ENCODE assay signal across 19 cellular contexts in genomic region chr2:165665614-165666013, GRCh38.
DNase-seq lines count a peak whose midpoint lies in the region; ATAC-seq and TF ChIP-seq lines count a peak whose summit lies in the region.
"Had no signal": no experiment of that assay in that cellular context is flagged by ENCODE, and none has a peak within 500 bp of the region (broad histone marks: within the 10 kb centered on the region; RNA-seq: fewer than 3 reads in every experiment).

No MANE protein-coding gene starts in this region.

- H3K9me3 ChIP-seq in H9 (ENCODE audit: control insufficient read depth, low read depth, low read length) (no peaks in the 10 kb centered on the region), neuronal stem cell (replicated peaks in 1 of 2; ENCODE audit: control insufficient read depth in 2 of 2, insufficient read depth in 1 of 2, low read depth in 1 of 2, low read length in 2 of 2) (peaks cover 0 to 3% of the 10 kb centered on the region in 2 donors), Peyer's patch (no peaks in the 10 kb centered on the region)
- H3K9me3 ChIP-seq: HAP-1 had no signal

- no peak overlapping the region for H3K23ac ChIP-seq in H9 (ENCODE audit: insufficient read length, low read depth, low read length)
- H3K23ac ChIP-seq in neuronal stem cell (ENCODE audit: low read depth, low read length, poor library complexity), result no peak overlapping the region

- no peak overlapping the region for H3T11ph ChIP-seq in H9 (ENCODE audit: low read length)

- no peak overlapping the region for H2BK12ac ChIP-seq in H9 (ENCODE audit: insufficient read length, low read depth, low read length)
- no peak overlapping the region for H2BK12ac ChIP-seq in neuronal stem cell (ENCODE audit: low read length)

- H3K27ac Mint-ChIP-seq in H9 (peak overlapping the region in 2 of 3 experiments; percentile 13 to 42; a peak in 3 of 7 replicates), memory B cell (peak overlapping the region; percentile 72), nephron (peak overlapping the region; percentile 12 to 93 (median 84))
- no peak overlapping the region for H3K27ac Mint-ChIP-seq in activated T-helper 2 cell treated with anti-CD3 and anti-CD28 coated beads, Interferon-gamma antibody, Interleukin-2, Interleukin-4, amounts not matched to agents 10 μg/mL and 5 μg/mL and 100 μg/mL, durations not matched to agents 14 hours and 24 hours and 36 hours
- H3K27ac Mint-ChIP-seq: B cell; CD4-positive, CD25-positive, alpha-beta regulatory T cell; CD8-positive, alpha-beta T cell; GM23338 had no signal

- no peak for TF ChIP-seq POLR2A in Peyer's patch (IDR thresholded peaks at IDR 0.05)

- H2BK20ac ChIP-seq in H9 (ENCODE audit: low read depth, low read length, poor library complexity, severe bottlenecking), result no peak overlapping the region

- intact Hi-C loops in activated T-helper 2 cell treated with anti-CD3 and anti-CD28 coated beads, Interferon-gamma antibody, Interleukin-2, Interleukin-4, amounts not matched to agents 10 μg/mL and 5 μg/mL and 100 μg/mL, durations not matched to agents 14 hours and 24 hours and 36 hours (cut with micrococcal nuclease), result no loop called here
- intact Hi-C loops in sciatic nerve (cut with DNase I), result no loop called here

- H2AK5ac ChIP-seq in H9 (ENCODE audit: insufficient read length, low read length), result no peak overlapping the region
- no peak overlapping the region for H2AK5ac ChIP-seq in neuronal stem cell (ENCODE audit: low read depth, low read length)

- H3K27ac ChIP-seq in H9 (ENCODE audit: insufficient read length, low read depth, low read length), result no peak overlapping the region
- no peak overlapping the region for H3K27ac ChIP-seq in neuronal stem cell (replicated peaks; ENCODE audit: low read length)
- H3K27ac ChIP-seq in Peyer's patch, result no peak overlapping the region
- H3K27ac ChIP-seq: 22Rv1, BLaER1, C4-2B had no signal

- H3K9me3 Mint-ChIP-seq in H9 (peaks cover 0 to 4% of the 10 kb centered on the region in 2 experiments; a peak in 2 of 5 replicates), memory B cell (peaks cover 14% of the 10 kb centered on the region), nephron (no peaks in the 10 kb centered on the region)
- H3K9me3 Mint-ChIP-seq in activated T-helper 2 cell treated with anti-CD3 and anti-CD28 coated beads, Interferon-gamma antibody, Interleukin-2, Interleukin-4, amounts not matched to agents 10 μg/mL and 5 μg/mL and 100 μg/mL, durations not matched to agents 14 hours and 24 hours and 36 hours, result no peaks in the 10 kb centered on the region
- H3K9me3 Mint-ChIP-seq: CD8-positive, alpha-beta T cell had no signal

- no peaks in the 10 kb centered on the region for H4K20me1 ChIP-seq in H9 (ENCODE audit: control insufficient read depth, insufficient read depth, insufficient read length)
- H4K20me1 ChIP-seq: BLaER1 had no signal

- WGBS in H9 (ENCODE audit: extremely low coverage, insufficient read length, low lambda C conversion rate), result no CpG with 5 or more reads among the region's 2 CpGs
- no CpG with 5 or more reads among the region's 2 CpGs for WGBS in neuronal stem cell (ENCODE audit: extremely low coverage in 2 of 2, insufficient read length in 2 of 2, insufficient replicate concordance in 1 of 2), 2 donors

- H3K9ac ChIP-seq in H9 (ENCODE audit: extremely low read depth, insufficient read length, low read length) (no peak overlapping the region), neuronal stem cell (ENCODE audit: low read depth, low read length, poor library complexity) (no peak overlapping the region)
- H3K9ac ChIP-seq: BLaER1 had no signal

- H4K8ac ChIP-seq in H9 (replicated peaks; ENCODE audit: insufficient read length, low read depth, low read length) (no peak overlapping the region), neuronal stem cell (ENCODE audit: low read depth, low read length) (no peak overlapping the region)

- no peaks in the 10 kb centered on the region for H3K23me2 ChIP-seq in H9 (ENCODE audit: insufficient read length, low read depth, low read length, poor library complexity, severe bottlenecking)

- DNase-seq in H9, result no peak
- no peak for DNase-seq in memory B cell (ENCODE audit: low spot score in 2 of 2)
- DNase-seq in neuronal stem cell (ENCODE audit: low spot score), result no peak
- DNase-seq in activated T-helper 2 cell treated with anti-CD3 and anti-CD28 coated beads, Interferon-gamma antibody, Interleukin-2, Interleukin-4, amounts not matched to agents 10 μg/mL and 5 μg/mL and 100 μg/mL, durations not matched to agents 14 hours and 24 hours and 36 hours (ENCODE audit: low spot score), result no peak
- DNase-seq in sciatic nerve (ENCODE audit: low spot score), result no peak
- no peak for DNase-seq in Peyer's patch
- DNase-seq in COR-L47 (lab: John Stamatoyannopoulos, UW), result no peak
- DNase-seq: CD4-positive, CD25-positive, alpha-beta regulatory T cell; CD8-positive, alpha-beta T cell; DMS53; DMS79 treated with DMSO at 0.1 percent for 48 hours; GF-D8 had no signal

- H4K91ac ChIP-seq in H9 (ENCODE audit: insufficient read length, low read depth, low read length), result no peak overlapping the region
- H4K91ac ChIP-seq in neuronal stem cell (ENCODE audit: low read depth, low read length, poor library complexity), result no peak overlapping the region

- H3K79me2 ChIP-seq in H9 (ENCODE audit: insufficient read depth, low read length), result no peaks in the 10 kb centered on the region

- H3K4me1 Mint-ChIP-seq in H9 (no peaks in the 10 kb centered on the region), memory B cell (peaks cover 9% of the 10 kb centered on the region), nephron (no peaks in the 10 kb centered on the region)
- no peaks in the 10 kb centered on the region for H3K4me1 Mint-ChIP-seq in activated T-helper 2 cell treated with anti-CD3 and anti-CD28 coated beads, Interferon-gamma antibody, Interleukin-2, Interleukin-4, amounts not matched to agents 10 μg/mL and 5 μg/mL and 100 μg/mL, durations not matched to agents 14 hours and 24 hours and 36 hours (ENCODE audit: low read depth)
- H3K4me1 Mint-ChIP-seq: CD4-positive, CD25-positive, alpha-beta regulatory T cell; GM23338 had no signal

- no peak overlapping the region for H3K18ac ChIP-seq in H9 (ENCODE audit: insufficient read length, low read depth, low read length)
- no peak overlapping the region for H3K18ac ChIP-seq in neuronal stem cell (ENCODE audit: low read length)

- H3K56ac ChIP-seq in H9 (ENCODE audit: insufficient read length, low read depth, low read length), result no peak overlapping the region

- no peak overlapping the region for H3K14ac ChIP-seq in H9 (ENCODE audit: insufficient read depth, low read length)
- H3K14ac ChIP-seq in neuronal stem cell (ENCODE audit: low read length), result peak overlapping the region; percentile 38

- H2BK120ac ChIP-seq in H9 (ENCODE audit: low read depth, low read length, poor library complexity, severe bottlenecking) (no peak overlapping the region), neuronal stem cell (ENCODE audit: low read depth, low read length) (no peak overlapping the region)

- no peak overlapping the region for H3K4me3 Mint-ChIP-seq in H9
- H3K4me3 Mint-ChIP-seq in memory B cell, result no peak overlapping the region
- H3K4me3 Mint-ChIP-seq in nephron, result no peak overlapping the region
- H3K4me3 Mint-ChIP-seq in activated T-helper 2 cell treated with anti-CD3 and anti-CD28 coated beads, Interferon-gamma antibody, Interleukin-2, Interleukin-4, amounts not matched to agents 10 μg/mL and 5 μg/mL and 100 μg/mL, durations not matched to agents 14 hours and 24 hours and 36 hours (ENCODE audit: low read depth), result no peak overlapping the region
- H3K4me3 Mint-ChIP-seq: B cell; CD4-positive, CD25-positive, alpha-beta regulatory T cell; CD8-positive, alpha-beta T cell; GM23338 had no signal

- H3K4me2 ChIP-seq in H9 (ENCODE audit: insufficient read depth, insufficient read length, low read length), result no peak overlapping the region
- H3K4me2 ChIP-seq in neuronal stem cell (ENCODE audit: insufficient read depth, low read length, poor library complexity, severe bottlenecking), result no peak overlapping the region
- H3K4me2 ChIP-seq: BLaER1, GM23338 had no signal

- H3K4me3 ChIP-seq in neuronal stem cell (ENCODE audit: low read length in 2 of 2), result no peak overlapping the region
- H3K4me3 ChIP-seq in Peyer's patch, result no peak overlapping the region
- H3K4me3 ChIP-seq: BLaER1, GM23338, HAP-1 had no signal

- H3K36me3 ChIP-seq in neuronal stem cell (replicated peaks in 1 of 2; ENCODE audit: control insufficient read depth in 2 of 2, insufficient read depth in 2 of 2, low read length in 2 of 2), result peaks cover 0 to 64% of the 10 kb centered on the region in 2 donors
- no peaks in the 10 kb centered on the region for H3K36me3 ChIP-seq in Peyer's patch
- H3K36me3 ChIP-seq: BLaER1, HAP-1 had no signal

- H4K5ac ChIP-seq in H9 (ENCODE audit: insufficient read length, low read depth, low read length), result no peak overlapping the region

- H2BK15ac ChIP-seq in H9 (ENCODE audit: low read depth, low read length) (no peak overlapping the region), neuronal stem cell (ENCODE audit: low read length) (no peak overlapping the region)

- H3K27me3 ChIP-seq in H9 (ENCODE audit: insufficient read depth, low read length) (no peaks in the 10 kb centered on the region), neuronal stem cell (ENCODE audit: control insufficient read depth in 3 of 3, insufficient read depth in 3 of 3, low read depth in 1 of 3, low read length in 3 of 3) (no peaks in the 10 kb centered on the region), Peyer's patch (no peaks in the 10 kb centered on the region)
- H3K27me3 ChIP-seq: BLaER1 had no signal

- TF ChIP-seq CTCF in H9 (conservative IDR thresholded peaks at IDR 0.05) (no peak), nephron (IDR thresholded peaks at IDR 0.05; ENCODE audit: unreplicated experiment in 3 of 3) (no peak), Peyer's patch (IDR thresholded peaks at IDR 0.05) (no peak)

- H3K4ac ChIP-seq in H9 (ENCODE audit: low read depth, low read length) (no peak overlapping the region), neuronal stem cell (ENCODE audit: low read length) (no peak overlapping the region)

- H2BK5ac ChIP-seq in H9 (ENCODE audit: insufficient read length, low read length) (no peak overlapping the region), neuronal stem cell (ENCODE audit: low read length) (no peak overlapping the region)

- ATAC-seq in memory B cell (ENCODE audit: low read depth) (no peak), sciatic nerve (no peak)
- ATAC-seq: CD8-positive, alpha-beta T cell; GM23338 had no signal

- H2AFZ ChIP-seq in H9 (ENCODE audit: low read length) (no peak overlapping the region), neuronal stem cell (ENCODE audit: low read length) (no peak overlapping the region)
- H2AFZ ChIP-seq: GM23338 had no signal

- no peaks in the 10 kb centered on the region for H3K4me1 ChIP-seq in H9 (ENCODE audit: insufficient read depth, low read length)
- peaks cover 0 to 2% of the 10 kb centered on the region in 2 donors for H3K4me1 ChIP-seq in neuronal stem cell (ENCODE audit: control insufficient read depth in 2 of 2, insufficient read depth in 1 of 2, low read depth in 1 of 2, low read length in 2 of 2)
- peaks cover 0 to 4% (median 0%) of the 10 kb centered on the region in 4 donors for H3K4me1 ChIP-seq in Peyer's patch
- H3K4me1 ChIP-seq: BLaER1, HAP-1 had no signal

- H3K36me3 Mint-ChIP-seq in H9 (ENCODE audit: insufficient read depth in 1 of 3, low read depth in 3 of 3) (peaks cover 1 to 6% (median 6%) of the 10 kb centered on the region in 3 experiments; a peak in 6 of 7 replicates), memory B cell (peaks cover 6% of the 10 kb centered on the region), nephron (ENCODE audit: low read depth) (peaks cover 52% of the 10 kb centered on the region)
- no peaks in the 10 kb centered on the region for H3K36me3 Mint-ChIP-seq in activated T-helper 2 cell treated with anti-CD3 and anti-CD28 coated beads, Interferon-gamma antibody, Interleukin-2, Interleukin-4, amounts not matched to agents 10 μg/mL and 5 μg/mL and 100 μg/mL, durations not matched to agents 14 hours and 24 hours and 36 hours (ENCODE audit: low read depth)
- H3K36me3 Mint-ChIP-seq: CD4-positive, CD25-positive, alpha-beta regulatory T cell; CD8-positive, alpha-beta T cell had no signal

- H3K27me3 Mint-ChIP-seq in H9 (ENCODE audit: low read depth) (no peaks in the 10 kb centered on the region), memory B cell (no peaks in the 10 kb centered on the region), nephron (ENCODE audit: low read depth) (no peaks in the 10 kb centered on the region)
- no peaks in the 10 kb centered on the region for H3K27me3 Mint-ChIP-seq in activated T-helper 2 cell treated with anti-CD3 and anti-CD28 coated beads, Interferon-gamma antibody, Interleukin-2, Interleukin-4, amounts not matched to agents 10 μg/mL and 5 μg/mL and 100 μg/mL, durations not matched to agents 14 hours and 24 hours and 36 hours (ENCODE audit: low read depth)
- H3K27me3 Mint-ChIP-seq: B cell had no signal

- no peaks in the 10 kb centered on the region for H3K79me1 ChIP-seq in H9 (ENCODE audit: insufficient read depth, low read depth, low read length, poor library complexity, severe bottlenecking)
- no peaks in the 10 kb centered on the region for H3K79me1 ChIP-seq in neuronal stem cell (ENCODE audit: low read depth, low read length)
